In genomic region chr6:24929255-24929654, GRCh38 we compare ENCODE assay signal across 7 cellular contexts.
DNase-seq lines count a peak whose midpoint lies in the region; ATAC-seq, FAIRE-seq and TF ChIP-seq lines count a peak whose summit lies in the region.

No MANE protein-coding gene starts in this region.

- no peaks in the 10 kb centered on the region for H3K27me3 Mint-ChIP-seq in nephron (ENCODE audit: low read depth)

- FAIRE-seq in D721Med (lab: Jason Lieb, UNC) = no peak

- peaks cover 4% of the 10 kb centered on the region for H3K36me3 Mint-ChIP-seq in nephron (ENCODE audit: low read depth)

- no peak overlapping the region for H3K4me3 Mint-ChIP-seq in nephron

- H3K4me1 Mint-ChIP-seq in nephron = peaks cover 73% of the 10 kb centered on the region

- TF ChIP-seq CTCF in nephron (IDR thresholded peaks at IDR 0.05; ENCODE audit: unreplicated experiment in 3 of 3) (no peak), D721Med (IDR thresholded peaks at IDR 0.05; ENCODE audit: insufficient read depth, missing control alignments) (no peak)

- H3K27ac Mint-ChIP-seq in nephron = peak overlapping the region; percentile 52 to 81 (median 75)

- ATAC-seq in GM18873 (IDR thresholded peaks at IDR 0.05; ENCODE audit: low FRiP score, unreplicated experiment) = peak; percentile 33
- peak; percentile 43 for ATAC-seq in HG02642 (IDR thresholded peaks at IDR 0.05; ENCODE audit: poor library complexity, unreplicated experiment)
- no peak for ATAC-seq in HG03097 (IDR thresholded peaks at IDR 0.05; ENCODE audit: low FRiP score, unreplicated experiment)

- DNase-seq in OCI-M1 (lab: John Stamatoyannopoulos, UW) (peak; percentile 58), NCI-H510A treated with DMSO at 0.1 percent for 48 hours (lab: John Stamatoyannopoulos, UW) (no peak), D721Med (ENCODE audit: insufficient read length, low spot score) (no peak)

- peaks cover 6% of the 10 kb centered on the region for H3K9me3 Mint-ChIP-seq in nephron
